1 cellular context compared by ENCODE assay signal in genomic region chr2:238446371-238446770, GRCh38.
TF ChIP-seq lines count a peak whose summit lies in the region.

No MANE protein-coding gene starts in this region.

TF ChIP-seq in SK-N-SH treated with all-trans-retinoic acid at 6 μM for 48 hours, 23 proteins besides CTCF, POLR2A, EP300 and RAD21 (continued from another document):
- TF ChIP-seq TSHZ2 (CRISPR knock-in tag; IDR thresholded peaks at IDR 0.05) (no peak), RARB (CRISPR knock-in tag; IDR thresholded peaks at IDR 0.05) (no peak), ESRRG (CRISPR knock-in tag; IDR thresholded peaks at IDR 0.05) (no peak), GLIS3 (CRISPR knock-in tag; IDR thresholded peaks at IDR 0.05) (no peak), ZFP30 (CRISPR knock-in tag; IDR thresholded peaks at IDR 0.05) (no peak), ZFP3 (CRISPR knock-in tag; IDR thresholded peaks at IDR 0.05) (no peak)
